Comparison of ENCODE assay signal across 16 cellular contexts in the genomic region with DNA sequence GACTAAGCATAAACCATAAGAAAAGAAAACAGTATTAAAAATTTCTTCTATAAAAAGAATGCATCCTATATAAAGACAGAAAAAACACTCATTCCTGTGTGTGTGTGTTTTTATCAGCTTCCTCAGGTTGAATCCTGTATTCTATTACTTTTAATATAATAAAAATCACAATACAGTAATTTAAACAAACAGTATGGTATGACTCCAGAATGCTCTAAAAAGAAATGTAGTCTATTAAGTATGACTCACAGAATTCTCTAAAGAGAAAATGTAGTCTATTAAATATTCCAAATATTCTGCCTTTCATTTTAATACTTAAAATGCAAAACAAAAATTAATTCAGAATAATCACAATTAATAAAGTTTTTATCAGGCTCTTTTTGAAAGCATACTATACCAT. TPM values are rescaled to one million over a fixed set of nuclear protein-coding genes. Genes with fewer than 3 reads are reported as not detected.
DNase-seq lines count a peak whose midpoint lies in the region; ATAC-seq, FAIRE-seq and TF ChIP-seq lines count a peak whose summit lies in the region.
"Had no signal": no experiment of that assay in that cellular context is flagged by ENCODE, and none has a peak within 500 bp of the region (broad histone marks: within the 10 kb centered on the region; RNA-seq: fewer than 3 reads in every experiment).

No MANE protein-coding gene starts in this region.

- H3K27ac Mint-ChIP-seq in chondrocyte (ENCODE audit: unreplicated experiment), result peak overlapping the region; percentile 27
- H3K27ac Mint-ChIP-seq: B cell; CD4-positive, alpha-beta T cell; H9 had no signal

- H3K4me2 ChIP-seq in A549, result no peak overlapping the region
- H3K4me2 ChIP-seq in neural cell (ENCODE audit: low read length), result peak overlapping the region; percentile 38

- ATAC-seq in A549, result no peak

- TF ChIP-seq EP300 in A549 (IDR thresholded peaks at IDR 0.05) (no peak), neural cell (conservative IDR thresholded peaks at IDR 0.05; ENCODE audit: poor library complexity, severe bottlenecking) (no peak)

- no peaks in the 10 kb centered on the region for H4K20me1 ChIP-seq in neural cell (ENCODE audit: insufficient read depth)

- no peaks in the 10 kb centered on the region for H3K9me3 Mint-ChIP-seq in chondrocyte (ENCODE audit: low read depth)
- H3K9me3 Mint-ChIP-seq: CD4-positive, alpha-beta T cell; H9 had no signal

- no peak overlapping the region for H3K27ac ChIP-seq in A549
- H3K27ac ChIP-seq in neural cell (ENCODE audit: low read length), result peak overlapping the region; percentile 13

- no peak for TF ChIP-seq CTCF in A549 (IDR thresholded peaks at IDR 0.05)
- no peak for TF ChIP-seq CTCF in chondrocyte (IDR thresholded peaks at IDR 0.05)
- TF ChIP-seq CTCF in neural cell (IDR thresholded peaks at IDR 0.05; ENCODE audit: poor library complexity, severe bottlenecking), result no peak

- no peak overlapping the region for H3K4me3 Mint-ChIP-seq in chondrocyte (ENCODE audit: unreplicated experiment)
- H3K4me3 Mint-ChIP-seq: B cell; CD4-positive, alpha-beta T cell; H9 had no signal

- no peaks in the 10 kb centered on the region for H3K27me3 ChIP-seq in neural cell (ENCODE audit: insufficient read depth, low read depth, low read length)

- peaks cover 19% of the 10 kb centered on the region for H3K4me1 Mint-ChIP-seq in chondrocyte (ENCODE audit: low read depth)
- H3K4me1 Mint-ChIP-seq: B cell had no signal

- peaks cover 19% of the 10 kb centered on the region for H3K79me2 ChIP-seq in neural cell (replicated peaks; ENCODE audit: insufficient read depth, low read length)

- H3K4me3 ChIP-seq in A549 (no peak overlapping the region), neural cell (ENCODE audit: low read length) (no peak overlapping the region)

- H3K27me3 Mint-ChIP-seq in chondrocyte (ENCODE audit: low read depth), result no peaks in the 10 kb centered on the region
- H3K27me3 Mint-ChIP-seq: B cell; CD4-positive, alpha-beta T cell had no signal

- TF ChIP-seq POLR2A in A549 (IDR thresholded peaks at IDR 0.05; ENCODE audit: low read length), result no peak

- POLR2A ChIA-PET in A549 (lab: Yijun Ruan, JAX), result no interaction called here

- no peaks in the 10 kb centered on the region for H3K9me3 ChIP-seq in A549
- no peaks in the 10 kb centered on the region for H3K9me3 ChIP-seq in neural cell (ENCODE audit: low read length)

- H3F3A ChIP-seq in neural cell (ENCODE audit: insufficient read depth, low read length, poor library complexity, severe bottlenecking), result no peaks in the 10 kb centered on the region

- no peak for DNase-seq in A549 (ENCODE audit: low read depth in 1 of 2, low spot score in 1 of 2)
- DNase-seq in RCC 7860 (ENCODE audit: low spot score), result no peak
- DNase-seq in chondrocyte (ENCODE audit: low spot score), result no peak
- no peak for DNase-seq in anterior cingulate cortex (lab: John Stamatoyannopoulos, UW)
- no peak for DNase-seq in COR-L47 (lab: John Stamatoyannopoulos, UW)
- DNase-seq in NCI-H1417 treated with DMSO at 0.1 percent for 48 hours (lab: John Stamatoyannopoulos, UW), result no peak
- no peak for DNase-seq in NCI-H1105 (lab: John Stamatoyannopoulos, UW)
- DNase-seq: 8988T; C1 segment of cervical spinal cord; CD4-positive, alpha-beta T cell; DMS79; GOT3; H9 had no signal

- peaks cover 1% of the 10 kb centered on the region for H3K36me3 Mint-ChIP-seq in chondrocyte (ENCODE audit: low read depth)

- no peaks in the 10 kb centered on the region for H3K9me2 ChIP-seq in neural cell (ENCODE audit: insufficient read depth, low read length)

- H2AFZ ChIP-seq in neural cell (ENCODE audit: low read depth, low read length), result no peak overlapping the region

- TF ChIP-seq RAD21 in A549 (conservative IDR thresholded peaks at IDR 0.05 in 1 of 2, IDR thresholded peaks at IDR 0.05 in 1 of 2) (no peak), neural cell (conservative IDR thresholded peaks at IDR 0.05) (no peak)

- FAIRE-seq in A549 (lab: Jason Lieb, UNC), result peak; percentile 76
- FAIRE-seq in RCC 7860 (lab: Jason Lieb, UNC), result peak; percentile 56
- FAIRE-seq: GM12891 had no signal

- no peaks in the 10 kb centered on the region for H3K36me3 ChIP-seq in neural cell (ENCODE audit: insufficient read depth, low read length)

- CTCF ChIA-PET in A549 (lab: Yijun Ruan, JAX), result interaction anchor here (0.6 to 1.5 kb wide), 5 partner anchors 17 to 397 kb away, joined by 3 to 4 read pairs (median 3); no protein-coding TSS in a partner anchor

- H3K9ac ChIP-seq in neural cell (ENCODE audit: low read length), result no peak overlapping the region

- peaks cover 16% of the 10 kb centered on the region; the same call in 2 of the 3 replicates for H3K4me1 ChIP-seq in A549

TF ChIP-seq in A549, 52 proteins besides CTCF, POLR2A, EP300 and RAD21:
- TF ChIP-seq SREBF2 (IDR thresholded peaks at IDR 0.05) (no peak), CHD4 (IDR thresholded peaks at IDR 0.05; ENCODE audit: borderline replicate concordance) (no peak), ZFP36 (IDR thresholded peaks at IDR 0.05; ENCODE audit: borderline replicate concordance, partially characterized antibody) (no peak), PHF8 (IDR thresholded peaks at IDR 0.05; ENCODE audit: borderline replicate concordance, low read depth) (no peak), SMC3 (IDR thresholded peaks at IDR 0.05) (no peak)
TF ChIP-seq in A549: peak in this region for 0.

TF ChIP-seq in neural cell, 6 proteins besides CTCF, POLR2A, EP300 and RAD21:
- TF ChIP-seq TAF1 (IDR thresholded peaks at IDR 0.05; ENCODE audit: low read depth) (no peak), MXI1 (conservative IDR thresholded peaks at IDR 0.05; ENCODE audit: poor library complexity, severe bottlenecking) (no peak), EZH2 (IDR thresholded peaks at IDR 0.05; ENCODE audit: borderline replicate concordance, insufficient read depth, low read length, poor library complexity, severe bottlenecking) (no peak), SMC3 (conservative IDR thresholded peaks at IDR 0.05; ENCODE audit: poor library complexity) (no peak), POLR2AphosphoS5 (IDR thresholded peaks at IDR 0.05) (no peak)
- TF ChIP-seq, protein P1, sequence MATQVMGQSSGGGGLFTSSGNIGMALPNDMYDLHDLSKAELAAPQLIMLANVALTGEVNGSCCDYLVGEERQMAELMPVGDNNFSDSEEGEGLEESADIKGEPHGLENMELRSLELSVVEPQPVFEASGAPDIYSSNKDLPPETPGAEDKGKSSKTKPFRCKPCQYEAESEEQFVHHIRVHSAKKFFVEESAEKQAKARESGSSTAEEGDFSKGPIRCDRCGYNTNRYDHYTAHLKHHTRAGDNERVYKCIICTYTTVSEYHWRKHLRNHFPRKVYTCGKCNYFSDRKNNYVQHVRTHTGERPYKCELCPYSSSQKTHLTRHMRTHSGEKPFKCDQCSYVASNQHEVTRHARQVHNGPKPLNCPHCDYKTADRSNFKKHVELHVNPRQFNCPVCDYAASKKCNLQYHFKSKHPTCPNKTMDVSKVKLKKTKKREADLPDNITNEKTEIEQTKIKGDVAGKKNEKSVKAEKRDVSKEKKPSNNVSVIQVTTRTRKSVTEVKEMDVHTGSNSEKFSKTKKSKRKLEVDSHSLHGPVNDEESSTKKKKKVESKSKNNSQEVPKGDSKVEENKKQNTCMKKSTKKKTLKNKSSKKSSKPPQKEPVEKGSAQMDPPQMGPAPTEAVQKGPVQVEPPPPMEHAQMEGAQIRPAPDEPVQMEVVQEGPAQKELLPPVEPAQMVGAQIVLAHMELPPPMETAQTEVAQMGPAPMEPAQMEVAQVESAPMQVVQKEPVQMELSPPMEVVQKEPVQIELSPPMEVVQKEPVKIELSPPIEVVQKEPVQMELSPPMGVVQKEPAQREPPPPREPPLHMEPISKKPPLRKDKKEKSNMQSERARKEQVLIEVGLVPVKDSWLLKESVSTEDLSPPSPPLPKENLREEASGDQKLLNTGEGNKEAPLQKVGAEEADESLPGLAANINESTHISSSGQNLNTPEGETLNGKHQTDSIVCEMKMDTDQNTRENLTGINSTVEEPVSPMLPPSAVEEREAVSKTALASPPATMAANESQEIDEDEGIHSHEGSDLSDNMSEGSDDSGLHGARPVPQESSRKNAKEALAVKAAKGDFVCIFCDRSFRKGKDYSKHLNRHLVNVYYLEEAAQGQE (IDR thresholded peaks at IDR 0.05; ENCODE audit: borderline replicate concordance), result no peak

RNA-seq across cellular contexts. Expression of a gene that starts 19.8 kb away (rescaled TPM):
- 70.9 and 77.8 TPM in 2 replicates for polyA plus RNA-seq in A549 (2011; rRNA removed)
- polyA plus RNA-seq in A549 (2012; cell fraction: cytosol; rRNA removed), result 10.3 and 11.8 TPM in 2 replicates
- polyA plus RNA-seq in A549 (2012; cell fraction: nucleus; rRNA removed), result 12.0 and 16.2 TPM in 2 replicates
- 21.3 to 22.8 TPM (median 22.3 TPM) in 3 replicates for polyA plus RNA-seq in A549 (2017; fragmentation: RNase III; extraction: RNeasy Plus Mini Kit Qiagen cat#74134 plus additional on column Dnase treatment)
- 108 and 116 TPM in 2 replicates for polyA minus RNA-seq in A549 (2011; rRNA and poly(A)+ RNA removed)
- total RNA-seq in chondrocyte, result 52.1 to 64.1 TPM (median 54.7 TPM) in 3 replicates
- 195 and 224 TPM in 2 replicates for polyA plus RNA-seq in neural cell
- 351 and 428 TPM in 2 replicates for polyA minus RNA-seq in neural cell
